15 cellular contexts compared by ENCODE assay signal in the genomic region with DNA sequence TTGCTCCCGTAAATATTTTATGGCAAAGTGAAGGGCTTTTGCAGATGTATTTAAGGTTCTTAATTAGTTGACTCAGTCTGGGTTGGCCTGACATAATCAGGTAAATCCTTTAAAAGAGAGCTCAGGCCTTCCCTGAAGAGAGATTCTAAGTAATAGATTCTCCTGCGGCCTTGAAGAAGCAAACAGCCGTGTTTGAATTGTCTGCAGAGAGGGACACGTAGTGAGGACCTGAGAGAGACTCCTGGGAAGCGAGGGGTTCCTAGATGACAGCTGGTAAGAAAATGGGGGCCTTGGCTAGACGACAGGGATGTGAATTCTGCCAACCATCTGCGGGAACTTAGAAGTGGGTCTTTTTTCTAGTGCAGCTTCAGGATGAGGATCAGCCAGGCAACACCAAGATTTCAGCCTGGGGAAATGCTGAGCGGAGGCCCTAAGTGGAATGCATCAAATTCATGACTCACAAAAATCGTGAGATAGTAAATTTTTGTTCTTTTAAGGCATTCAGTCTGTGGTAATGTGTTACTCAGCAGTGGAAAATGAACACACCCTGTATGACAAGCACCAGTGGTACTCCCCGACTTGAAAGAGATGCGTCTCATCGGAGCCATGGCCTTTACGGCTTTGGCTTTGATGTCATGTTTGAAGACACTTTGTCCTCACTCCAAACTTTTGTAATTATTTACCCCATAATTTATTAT.
DNase-seq lines count a peak whose midpoint lies in the region; ATAC-seq and TF ChIP-seq lines count a peak whose summit lies in the region.
"Had no signal": no experiment of that assay in that cellular context is flagged by ENCODE, and none has a peak within 500 bp of the region (broad histone marks: within the 10 kb centered on the region; RNA-seq: fewer than 3 reads in every experiment).

No MANE protein-coding gene starts in this region.

- no peak for TF ChIP-seq POLR2A in uterus (IDR thresholded peaks at IDR 0.05)

- H3K36me3 Mint-ChIP-seq in endothelial cell (ENCODE audit: low read depth, unreplicated experiment) = no peaks in the 10 kb centered on the region
- no peaks in the 10 kb centered on the region for H3K36me3 Mint-ChIP-seq in activated CD8-positive, alpha-beta T cell treated with anti-CD3 and anti-CD28 coated beads for 36 hours (ENCODE audit: low read depth)

- H3K27me3 ChIP-seq in right cardiac atrium (ENCODE audit: control insufficient read depth, insufficient read depth) = no peaks in the 10 kb centered on the region
- H3K27me3 ChIP-seq in uterus = no peaks in the 10 kb centered on the region
- H3K27me3 ChIP-seq: BLaER1, vagina had no signal

- ATAC-seq in left ventricle myocardium superior (peak; percentile 51), right cardiac atrium (no peak)
- ATAC-seq in activated CD8-positive, alpha-beta T cell treated with anti-CD3 and anti-CD28 coated beads for 36 hours = no peak

- CTCF ChIA-PET in activated CD8-positive, alpha-beta T cell treated with anti-CD3 and anti-CD28 coated beads for 36 hours (lab: Charles Lee) = no interaction called here

- H3K4me3 ChIP-seq in right cardiac atrium (ENCODE audit: low read length) = no peak overlapping the region
- no peak overlapping the region for H3K4me3 ChIP-seq in uterus
- H3K4me3 ChIP-seq: BLaER1, vagina had no signal

- no peaks in the 10 kb centered on the region for H3K9me3 Mint-ChIP-seq in endothelial cell (ENCODE audit: unreplicated experiment)
- H3K9me3 Mint-ChIP-seq in activated CD8-positive, alpha-beta T cell treated with anti-CD3 and anti-CD28 coated beads for 36 hours = no peaks in the 10 kb centered on the region

- WGBS in right cardiac atrium = 74% methylated on average over 13 of the region's 13 CpGs

- no peak overlapping the region for H3K27ac ChIP-seq in right cardiac atrium (ENCODE audit: low read length)
- peak overlapping the region; percentile 28 to 38 for H3K27ac ChIP-seq in uterus
- H3K27ac ChIP-seq: BLaER1, vagina had no signal

- intact Hi-C loops in left ventricle myocardium superior (cut with micrococcal nuclease) = no loop called here
- intact Hi-C loops in right cardiac atrium (cut with DNase I) = no loop called here
- intact Hi-C loops in uterus (cut with DNase I; ENCODE audit: low total_unique reads) = no loop called here
- intact Hi-C loops in activated CD8-positive, alpha-beta T cell treated with anti-CD3 and anti-CD28 coated beads for 36 hours (cut with micrococcal nuclease) = no loop called here

- H3K27ac Mint-ChIP-seq in endothelial cell (ENCODE audit: unreplicated experiment) = no peak overlapping the region
- H3K27ac Mint-ChIP-seq in activated CD8-positive, alpha-beta T cell treated with anti-CD3 and anti-CD28 coated beads for 36 hours = no peak overlapping the region

- H3K27me3 Mint-ChIP-seq in endothelial cell (ENCODE audit: unreplicated experiment) = peaks cover 1% of the 10 kb centered on the region
- H3K27me3 Mint-ChIP-seq in activated CD8-positive, alpha-beta T cell treated with anti-CD3 and anti-CD28 coated beads for 36 hours = peaks cover 17% of the 10 kb centered on the region

- no peak for DNase-seq in left ventricle myocardium superior
- no peak for DNase-seq in right cardiac atrium
- peak; percentile 97 for DNase-seq in amniotic epithelial cell (ENCODE audit: low read depth)
- DNase-seq in iris pigment epithelial cell (ENCODE audit: low read depth) = peak; percentile 97
- peak; percentile 20 to 24 for DNase-seq in uterus
- no peak for DNase-seq in endothelial cell (ENCODE audit: low spot score)
- DNase-seq in DMS79 treated with DMSO at 0.1 percent for 48 hours (lab: John Stamatoyannopoulos, UW) = no peak
- no peak for DNase-seq in activated CD8-positive, alpha-beta T cell treated with anti-CD3 and anti-CD28 coated beads for 36 hours
- DNase-seq: activated CD8-positive, alpha-beta memory T cell treated with anti-CD3 and anti-CD28 coated beads, Interleukin-2, amount 50 U/mL, for 48 hours; cerebellar nuclear complex; KBM-7; NCI-H526 treated with DMSO at 0.1 percent for 48 hours; occipital lobe had no signal

- no peaks in the 10 kb centered on the region for H3K4me1 ChIP-seq in right cardiac atrium (ENCODE audit: control insufficient read depth, insufficient read depth, low read length)
- no peaks in the 10 kb centered on the region for H3K4me1 ChIP-seq in uterus
- H3K4me1 ChIP-seq: BLaER1, vagina had no signal

- TF ChIP-seq CTCF in uterus (IDR thresholded peaks at IDR 0.05) (no peak), endothelial cell (IDR thresholded peaks at IDR 0.05; ENCODE audit: unreplicated experiment) (no peak)
- no peak for TF ChIP-seq CTCF in activated CD8-positive, alpha-beta T cell treated with anti-CD3 and anti-CD28 coated beads for 36 hours (IDR thresholded peaks at IDR 0.05)

- H3K36me3 ChIP-seq in uterus = no peaks in the 10 kb centered on the region
- H3K36me3 ChIP-seq: BLaER1, vagina had no signal

- POLR2A ChIA-PET in activated CD8-positive, alpha-beta T cell treated with anti-CD3 and anti-CD28 coated beads for 36 hours (lab: Charles Lee) = no interaction called here

- H3K4me1 Mint-ChIP-seq in endothelial cell (ENCODE audit: unreplicated experiment) = no peaks in the 10 kb centered on the region
- no peaks in the 10 kb centered on the region for H3K4me1 Mint-ChIP-seq in activated CD8-positive, alpha-beta T cell treated with anti-CD3 and anti-CD28 coated beads for 36 hours (ENCODE audit: low read depth)

- no peak overlapping the region for H3K4me3 Mint-ChIP-seq in endothelial cell (ENCODE audit: unreplicated experiment)
- no peak overlapping the region for H3K4me3 Mint-ChIP-seq in activated CD8-positive, alpha-beta T cell treated with anti-CD3 and anti-CD28 coated beads for 36 hours

- H3K9me3 ChIP-seq in right cardiac atrium (ENCODE audit: control insufficient read depth, low read length) = no peaks in the 10 kb centered on the region
- no peaks in the 10 kb centered on the region for H3K9me3 ChIP-seq in uterus
- H3K9me3 ChIP-seq: BLaER1, vagina had no signal

Comparison
In these comparisons a context has a peak if more than half of its experiments do, and no peak if none do; other contexts are left out.
1. DNase-seq: peak in amniotic epithelial cell (single experiment), iris pigment epithelial cell (single experiment) and uterus (2 of 2); none in left ventricle myocardium superior (single experiment), right cardiac atrium (0 of 3), endothelial cell (single experiment), DMS79 treated with DMSO at 0.1 percent for 48 hours (single experiment) and activated CD8-positive, alpha-beta T cell treated with anti-CD3 and anti-CD28 coated beads for 36 hours (single experiment).